Comparison of ENCODE assay signal across 1 cellular context in the genomic region with DNA sequence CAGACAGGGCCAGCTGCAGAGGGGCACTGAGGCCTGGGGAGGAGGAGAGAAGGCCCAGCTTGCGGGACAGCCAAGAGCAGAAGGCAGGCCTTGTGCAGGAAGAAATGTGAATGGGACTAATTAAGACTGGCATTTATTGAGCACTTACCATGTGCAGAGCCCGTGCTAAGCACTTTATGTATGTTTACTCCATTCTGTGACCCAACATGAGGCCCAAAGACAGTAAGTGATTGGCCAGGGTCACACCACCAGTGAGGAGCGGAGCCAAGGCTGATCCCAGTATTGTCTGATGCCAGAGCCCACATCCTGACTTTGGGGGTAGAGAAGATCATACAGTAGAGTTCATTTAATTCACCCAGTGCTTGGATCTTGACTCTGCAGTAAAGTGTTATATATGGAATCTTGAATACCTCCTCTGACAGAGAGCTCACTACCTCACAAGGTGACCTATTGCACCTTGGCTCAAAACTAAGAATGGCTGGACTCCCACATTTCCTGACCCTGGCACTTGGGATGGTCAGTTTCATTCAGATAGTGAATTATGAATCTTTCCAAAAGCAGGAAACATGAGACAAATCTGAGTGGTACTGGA.
A peak's percentile ranks its signal among the peaks of the same experiment; 100 is the strongest.
TF ChIP-seq lines count a peak whose summit lies in the region.

No MANE protein-coding gene starts in this region.

TF ChIP-seq in HepG2, 621 proteins besides CTCF, POLR2A, EP300 and RAD21:
- TF ChIP-seq ZMYM3 (CRISPR knock-in tag; IDR thresholded peaks at IDR 0.05) (0 out of 2 replicates have a peak, but pooled peaks have one; percentile 21), ZNF619 (CRISPR knock-in tag; IDR thresholded peaks at IDR 0.05) (no peak)
TF ChIP-seq in HepG2: peak in this region for 1.
